Comparison of ENCODE assay signal across 1 cellular context in the genomic region with DNA sequence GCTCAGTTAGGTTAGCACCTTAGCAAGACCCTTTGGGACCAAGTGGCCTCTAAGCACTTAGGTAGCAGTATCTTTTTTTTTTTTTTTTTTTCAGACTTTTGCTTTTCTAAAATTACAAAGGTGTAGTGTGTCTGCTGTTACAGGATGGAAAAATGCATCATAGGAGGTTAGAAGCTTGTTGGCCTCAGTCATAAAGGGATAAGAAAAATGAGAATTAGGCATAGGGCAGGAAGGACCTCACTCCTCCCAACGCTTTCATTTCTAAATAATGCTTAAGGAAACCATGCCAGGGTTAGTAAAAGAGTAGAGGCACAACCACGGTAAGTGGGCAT.
TF ChIP-seq lines count a peak whose summit lies in the region.

No MANE protein-coding gene starts in this region.

TF ChIP-seq in H1, 55 proteins besides CTCF, POLR2A, EP300 and RAD21 (continued from another document):
- TF ChIP-seq, protein P1, sequence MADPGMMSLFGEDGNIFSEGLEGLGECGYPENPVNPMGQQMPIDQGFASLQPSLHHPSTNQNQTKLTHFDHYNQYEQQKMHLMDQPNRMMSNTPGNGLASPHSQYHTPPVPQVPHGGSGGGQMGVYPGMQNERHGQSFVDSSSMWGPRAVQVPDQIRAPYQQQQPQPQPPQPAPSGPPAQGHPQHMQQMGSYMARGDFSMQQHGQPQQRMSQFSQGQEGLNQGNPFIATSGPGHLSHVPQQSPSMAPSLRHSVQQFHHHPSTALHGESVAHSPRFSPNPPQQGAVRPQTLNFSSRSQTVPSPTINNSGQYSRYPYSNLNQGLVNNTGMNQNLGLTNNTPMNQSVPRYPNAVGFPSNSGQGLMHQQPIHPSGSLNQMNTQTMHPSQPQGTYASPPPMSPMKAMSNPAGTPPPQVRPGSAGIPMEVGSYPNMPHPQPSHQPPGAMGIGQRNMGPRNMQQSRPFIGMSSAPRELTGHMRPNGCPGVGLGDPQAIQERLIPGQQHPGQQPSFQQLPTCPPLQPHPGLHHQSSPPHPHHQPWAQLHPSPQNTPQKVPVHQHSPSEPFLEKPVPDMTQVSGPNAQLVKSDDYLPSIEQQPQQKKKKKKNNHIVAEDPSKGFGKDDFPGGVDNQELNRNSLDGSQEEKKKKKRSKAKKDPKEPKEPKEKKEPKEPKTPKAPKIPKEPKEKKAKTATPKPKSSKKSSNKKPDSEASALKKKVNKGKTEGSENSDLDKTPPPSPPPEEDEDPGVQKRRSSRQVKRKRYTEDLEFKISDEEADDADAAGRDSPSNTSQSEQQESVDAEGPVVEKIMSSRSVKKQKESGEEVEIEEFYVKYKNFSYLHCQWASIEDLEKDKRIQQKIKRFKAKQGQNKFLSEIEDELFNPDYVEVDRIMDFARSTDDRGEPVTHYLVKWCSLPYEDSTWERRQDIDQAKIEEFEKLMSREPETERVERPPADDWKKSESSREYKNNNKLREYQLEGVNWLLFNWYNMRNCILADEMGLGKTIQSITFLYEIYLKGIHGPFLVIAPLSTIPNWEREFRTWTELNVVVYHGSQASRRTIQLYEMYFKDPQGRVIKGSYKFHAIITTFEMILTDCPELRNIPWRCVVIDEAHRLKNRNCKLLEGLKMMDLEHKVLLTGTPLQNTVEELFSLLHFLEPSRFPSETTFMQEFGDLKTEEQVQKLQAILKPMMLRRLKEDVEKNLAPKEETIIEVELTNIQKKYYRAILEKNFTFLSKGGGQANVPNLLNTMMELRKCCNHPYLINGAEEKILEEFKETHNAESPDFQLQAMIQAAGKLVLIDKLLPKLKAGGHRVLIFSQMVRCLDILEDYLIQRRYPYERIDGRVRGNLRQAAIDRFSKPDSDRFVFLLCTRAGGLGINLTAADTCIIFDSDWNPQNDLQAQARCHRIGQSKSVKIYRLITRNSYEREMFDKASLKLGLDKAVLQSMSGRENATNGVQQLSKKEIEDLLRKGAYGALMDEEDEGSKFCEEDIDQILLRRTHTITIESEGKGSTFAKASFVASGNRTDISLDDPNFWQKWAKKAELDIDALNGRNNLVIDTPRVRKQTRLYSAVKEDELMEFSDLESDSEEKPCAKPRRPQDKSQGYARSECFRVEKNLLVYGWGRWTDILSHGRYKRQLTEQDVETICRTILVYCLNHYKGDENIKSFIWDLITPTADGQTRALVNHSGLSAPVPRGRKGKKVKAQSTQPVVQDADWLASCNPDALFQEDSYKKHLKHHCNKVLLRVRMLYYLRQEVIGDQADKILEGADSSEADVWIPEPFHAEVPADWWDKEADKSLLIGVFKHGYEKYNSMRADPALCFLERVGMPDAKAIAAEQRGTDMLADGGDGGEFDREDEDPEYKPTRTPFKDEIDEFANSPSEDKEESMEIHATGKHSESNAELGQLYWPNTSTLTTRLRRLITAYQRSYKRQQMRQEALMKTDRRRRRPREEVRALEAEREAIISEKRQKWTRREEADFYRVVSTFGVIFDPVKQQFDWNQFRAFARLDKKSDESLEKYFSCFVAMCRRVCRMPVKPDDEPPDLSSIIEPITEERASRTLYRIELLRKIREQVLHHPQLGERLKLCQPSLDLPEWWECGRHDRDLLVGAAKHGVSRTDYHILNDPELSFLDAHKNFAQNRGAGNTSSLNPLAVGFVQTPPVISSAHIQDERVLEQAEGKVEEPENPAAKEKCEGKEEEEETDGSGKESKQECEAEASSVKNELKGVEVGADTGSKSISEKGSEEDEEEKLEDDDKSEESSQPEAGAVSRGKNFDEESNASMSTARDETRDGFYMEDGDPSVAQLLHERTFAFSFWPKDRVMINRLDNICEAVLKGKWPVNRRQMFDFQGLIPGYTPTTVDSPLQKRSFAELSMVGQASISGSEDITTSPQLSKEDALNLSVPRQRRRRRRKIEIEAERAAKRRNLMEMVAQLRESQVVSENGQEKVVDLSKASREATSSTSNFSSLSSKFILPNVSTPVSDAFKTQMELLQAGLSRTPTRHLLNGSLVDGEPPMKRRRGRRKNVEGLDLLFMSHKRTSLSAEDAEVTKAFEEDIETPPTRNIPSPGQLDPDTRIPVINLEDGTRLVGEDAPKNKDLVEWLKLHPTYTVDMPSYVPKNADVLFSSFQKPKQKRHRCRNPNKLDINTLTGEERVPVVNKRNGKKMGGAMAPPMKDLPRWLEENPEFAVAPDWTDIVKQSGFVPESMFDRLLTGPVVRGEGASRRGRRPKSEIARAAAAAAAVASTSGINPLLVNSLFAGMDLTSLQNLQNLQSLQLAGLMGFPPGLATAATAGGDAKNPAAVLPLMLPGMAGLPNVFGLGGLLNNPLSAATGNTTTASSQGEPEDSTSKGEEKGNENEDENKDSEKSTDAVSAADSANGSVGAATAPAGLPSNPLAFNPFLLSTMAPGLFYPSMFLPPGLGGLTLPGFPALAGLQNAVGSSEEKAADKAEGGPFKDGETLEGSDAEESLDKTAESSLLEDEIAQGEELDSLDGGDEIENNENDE (IDR thresholded peaks at IDR 0.05; ENCODE audit: insufficient replicate concordance, low read length): no peak
- no peak for TF ChIP-seq CEBPB (IDR thresholded peaks at IDR 0.05; ENCODE audit: low read depth, low read length)
TF ChIP-seq in H1: peak in this region for 0.
